In the genomic region with DNA sequence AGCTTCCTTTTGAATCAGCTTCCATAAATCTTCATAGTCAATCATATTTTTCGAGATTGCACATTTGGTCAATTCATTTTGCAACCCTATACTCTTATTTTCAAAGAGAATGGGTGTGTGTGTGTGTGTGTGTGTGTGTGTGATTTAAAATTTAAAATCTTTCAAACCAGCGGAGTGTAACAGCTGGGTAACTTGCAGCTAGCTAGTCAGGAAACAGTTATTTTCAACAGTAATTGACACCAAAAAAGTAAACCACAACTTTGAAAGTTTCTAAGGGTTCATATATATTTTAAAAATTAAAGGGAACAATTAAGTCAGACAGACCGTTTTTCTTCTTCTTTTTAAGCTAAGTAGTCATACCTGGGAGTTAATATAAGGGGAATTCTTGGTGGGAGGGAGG, we compare ENCODE assay signal across 21 cellular contexts. TPM values are rescaled to one million over a fixed set of nuclear protein-coding genes. Genes with fewer than 3 reads are reported as not detected.
A peak's percentile ranks its signal among the peaks of the same experiment; 100 is the strongest.
DNase-seq lines count a peak whose midpoint lies in the region; ATAC-seq, FAIRE-seq and TF ChIP-seq lines count a peak whose summit lies in the region.
"Had no signal": no experiment of that assay in that cellular context is flagged by ENCODE, and none has a peak within 500 bp of the region (broad histone marks: within the 10 kb centered on the region; RNA-seq: fewer than 3 reads in every experiment).

No MANE protein-coding gene starts in this region.

- TF ChIP-seq RAD21 in neural cell (conservative IDR thresholded peaks at IDR 0.05): no peak

- no peaks in the 10 kb centered on the region for H3K36me3 ChIP-seq in CD4-positive, CD25-positive, alpha-beta regulatory T cell (ENCODE audit: control insufficient read depth, insufficient read depth, low read length)
- H3K36me3 ChIP-seq in neural cell (ENCODE audit: insufficient read depth, low read length): no peaks in the 10 kb centered on the region
- H3K36me3 ChIP-seq: MG63, SJCRH30 had no signal

- H3K27me3 Mint-ChIP-seq in CD4-positive, CD25-positive, alpha-beta regulatory T cell: peaks cover 46% of the 10 kb centered on the region

- H3K4me1 Mint-ChIP-seq in CD4-positive, CD25-positive, alpha-beta regulatory T cell: peaks cover 9 to 18% (median 13%) of the 10 kb centered on the region in 4 donors

- H3K27me3 ChIP-seq in CD4-positive, CD25-positive, alpha-beta regulatory T cell (ENCODE audit: control insufficient read depth, insufficient read depth, low read length): peaks cover 7% of the 10 kb centered on the region
- peaks cover 33% of the 10 kb centered on the region for H3K27me3 ChIP-seq in neural cell (ENCODE audit: insufficient read depth, low read depth, low read length)

- no peak overlapping the region for H2AFZ ChIP-seq in neural cell (ENCODE audit: low read depth, low read length)
- H2AFZ ChIP-seq: GM23248 had no signal

- peak in 1 of 3 donors; percentile 51 for DNase-seq in CD4-positive, CD25-positive, alpha-beta regulatory T cell
- DNase-seq in GM18507 (ENCODE audit: extremely low spot score, insufficient read length, low read depth): no peak
- peak; percentile 27 for DNase-seq in NOMO-1 treated with DMSO at 0.1 percent for 48 hours (lab: John Stamatoyannopoulos, UW; ENCODE audit: unreplicated experiment)
- DNase-seq in activated naive CD4-positive, alpha-beta T cell treated with Interleukin-2 at 50 U/mL for 16 hours: no peak
- no peak for DNase-seq in posterior vena cava (ENCODE audit: low spot score)
- DNase-seq in cerebellum (ENCODE audit: low spot score): no peak
- DNase-seq: GM23248, MG63, NCI-H1417 treated with DMSO at 0.1 percent for 48 hours, NCI-H2029 treated with DMSO at 0.1 percent for 48 hours, NCI-H510A, NCI-H82, RPMI8226, SJCRH30, SW 1271 had no signal

- no peaks in the 10 kb centered on the region for H3K36me3 Mint-ChIP-seq in CD4-positive, CD25-positive, alpha-beta regulatory T cell

- H3F3A ChIP-seq in neural cell (ENCODE audit: insufficient read depth, low read length, poor library complexity, severe bottlenecking): no peaks in the 10 kb centered on the region

- TF ChIP-seq EP300 in neural cell (conservative IDR thresholded peaks at IDR 0.05; ENCODE audit: poor library complexity, severe bottlenecking): no peak

- no peak for ATAC-seq in CD4-positive, CD25-positive, alpha-beta regulatory T cell (ENCODE audit: low read depth in 2 of 2)
- ATAC-seq: K562 had no signal

- peak; percentile 24 for FAIRE-seq in GM18507 (lab: Jason Lieb, UNC)
- FAIRE-seq: G401.6 had no signal

- no peaks in the 10 kb centered on the region for H3K9me2 ChIP-seq in neural cell (ENCODE audit: insufficient read depth, low read length)

- H3K4me1 ChIP-seq in CD4-positive, CD25-positive, alpha-beta regulatory T cell (ENCODE audit: control insufficient read depth, insufficient read depth, low read length, poor library complexity, severe bottlenecking): peaks cover 14% of the 10 kb centered on the region
- H3K4me1 ChIP-seq: SJCRH30 had no signal

- H3K4me3 Mint-ChIP-seq in CD4-positive, CD25-positive, alpha-beta regulatory T cell: peak overlapping the region in 2 of 4 donors; percentile 50 to 74

- intact Hi-C loops in posterior vena cava (cut with DNase I): loop anchor here in 1 of 2 donors (5.0 kb wide), 1 partner anchor 1236 kb away; no protein-coding TSS in a partner anchor

- no peaks in the 10 kb centered on the region for H4K20me1 ChIP-seq in neural cell (ENCODE audit: insufficient read depth)

- no peak overlapping the region for H3K9ac ChIP-seq in neural cell (ENCODE audit: low read length)
- H3K9ac ChIP-seq: GM23248 had no signal

- H3K27ac ChIP-seq in CD4-positive, CD25-positive, alpha-beta regulatory T cell (ENCODE audit: insufficient read depth, low read length, poor library complexity, severe bottlenecking): no peak overlapping the region
- peak overlapping the region; percentile 42 for H3K27ac ChIP-seq in neural cell (ENCODE audit: low read length)
- H3K27ac ChIP-seq: GM23248, HL-60, SJCRH30 had no signal

- peaks cover 0 to 1% (median 0%) of the 10 kb centered on the region in 7 donors for H3K9me3 Mint-ChIP-seq in CD4-positive, CD25-positive, alpha-beta regulatory T cell

- H3K4me3 ChIP-seq in CD4-positive, CD25-positive, alpha-beta regulatory T cell (ENCODE audit: low read depth, low read length): no peak overlapping the region
- H3K4me3 ChIP-seq in neural cell (ENCODE audit: low read length): peak overlapping the region; percentile 28
- H3K4me3 ChIP-seq: GM23248, K562, MG63, SJCRH30 had no signal

- no peaks in the 10 kb centered on the region for H3K9me3 ChIP-seq in CD4-positive, CD25-positive, alpha-beta regulatory T cell (ENCODE audit: control insufficient read depth in 2 of 2, low read length in 2 of 2)
- H3K9me3 ChIP-seq in neural cell (ENCODE audit: low read length): no peaks in the 10 kb centered on the region
- H3K9me3 ChIP-seq: MG63 had no signal

- H3K27ac Mint-ChIP-seq in CD4-positive, CD25-positive, alpha-beta regulatory T cell: peak overlapping the region in 2 of 3 donors; percentile 32 to 87

- H3K79me2 ChIP-seq in neural cell (replicated peaks; ENCODE audit: insufficient read depth, low read length): no peaks in the 10 kb centered on the region

- H3K4me2 ChIP-seq in neural cell (ENCODE audit: low read length): peak overlapping the region; percentile 11

- TF ChIP-seq CTCF in neural cell (IDR thresholded peaks at IDR 0.05; ENCODE audit: poor library complexity, severe bottlenecking): no peak

TF ChIP-seq in neural cell, 6 proteins besides CTCF, POLR2A, EP300 and RAD21:
- TF ChIP-seq TAF1 (IDR thresholded peaks at IDR 0.05; ENCODE audit: low read depth) (no peak), MXI1 (conservative IDR thresholded peaks at IDR 0.05; ENCODE audit: poor library complexity, severe bottlenecking) (no peak), EZH2 (IDR thresholded peaks at IDR 0.05; ENCODE audit: borderline replicate concordance, insufficient read depth, low read length, poor library complexity, severe bottlenecking) (no peak), POLR2AphosphoS5 (IDR thresholded peaks at IDR 0.05) (no peak), SMC3 (conservative IDR thresholded peaks at IDR 0.05; ENCODE audit: poor library complexity) (no peak), REST (IDR thresholded peaks at IDR 0.05; ENCODE audit: borderline replicate concordance) (no peak)

RNA-seq across cellular contexts. Expression of gene PRR18, which starts 57.0 kb away (rescaled TPM):
- not detected for total RNA-seq in CD4-positive, CD25-positive, alpha-beta regulatory T cell
- polyA plus RNA-seq in CD4-positive, CD25-positive, alpha-beta regulatory T cell: not detected
- polyA plus RNA-seq in neural cell: not detected in 2 replicates
- 0.35 TPM in 1 of 2 replicates, not detected in the other for polyA minus RNA-seq in neural cell
- total RNA-seq in posterior vena cava: under 1 TPM in 1 of 2 donors, not detected in 1; 0.95 TPM
- 0.54 TPM for total RNA-seq in cerebellum
- total RNA-seq: GM23248, K562 had no signal
- polyA plus RNA-seq: AG04450, BJ, GM23248, K562 had no signal
